ENCODE assay signal across 21 cellular contexts in genomic region chr10:89745903-89746302, GRCh38.
"Had no signal": no experiment of that assay in that cellular context is flagged by ENCODE, and none has a peak within 500 bp of the region (broad histone marks: within the 10 kb centered on the region; RNA-seq: fewer than 3 reads in every experiment).

No MANE protein-coding gene starts in this region.

- H3K27me3 Mint-ChIP-seq: activated CD4-positive, alpha-beta memory T cell treated with anti-CD3 and anti-CD28 coated beads for 36 hours; activated CD4-positive, alpha-beta T cell treated with anti-CD3 and anti-CD28 coated beads for 36 hours; activated naive CD8-positive, alpha-beta T cell treated with anti-CD3 and anti-CD28 coated beads, Interleukin-2, amount 10 ng/mL, durations not matched to agents 7 days and 5 days; natural killer cell treated with Interleukin-12 subunit alpha and Interleukin-12 subunit beta and Interleukin-15 and Interleukin-18, amount 100 ng/mL, for 72 hours had no signal

- H3K4me1 ChIP-seq: gastroesophageal sphincter, left ventricle myocardium inferior, psoas muscle, right atrium auricular region, upper lobe of left lung had no signal

- H3K4me3 Mint-ChIP-seq: activated CD4-positive, alpha-beta memory T cell treated with anti-CD3 and anti-CD28 coated beads for 36 hours; activated CD4-positive, alpha-beta T cell treated with anti-CD3 and anti-CD28 coated beads for 36 hours; activated naive CD4-positive, alpha-beta T cell treated with anti-CD3 and anti-CD28 coated beads for 36 hours; activated naive CD8-positive, alpha-beta T cell treated with anti-CD3 and anti-CD28 coated beads, Interleukin-2, amount 10 ng/mL, durations not matched to agents 7 days and 5 days; mesothelial cell of epicardium; natural killer cell treated with Interleukin-12 subunit alpha and Interleukin-12 subunit beta and Interleukin-15 and Interleukin-18, amount 100 ng/mL, for 72 hours had no signal

- H3K27ac Mint-ChIP-seq: activated CD4-positive, alpha-beta memory T cell treated with anti-CD3 and anti-CD28 coated beads for 36 hours; activated CD4-positive, alpha-beta T cell treated with anti-CD3 and anti-CD28 coated beads for 36 hours; activated naive CD4-positive, alpha-beta T cell treated with anti-CD3 and anti-CD28 coated beads for 36 hours; activated naive CD8-positive, alpha-beta T cell treated with anti-CD3 and anti-CD28 coated beads, Interleukin-2, amount 10 ng/mL, durations not matched to agents 7 days and 5 days; mesothelial cell of epicardium; natural killer cell treated with Interleukin-12 subunit alpha and Interleukin-12 subunit beta and Interleukin-15 and Interleukin-18, amount 100 ng/mL, for 72 hours had no signal

- DNase-seq: activated CD4-positive, alpha-beta memory T cell treated with anti-CD3 and anti-CD28 coated beads for 36 hours; activated CD4-positive, alpha-beta T cell treated with anti-CD3 and anti-CD28 coated beads for 36 hours; activated effector memory CD4-positive, alpha-beta T cell treated with Interleukin-2 at 50 U/mL for 16 hours; activated naive CD4-positive, alpha-beta T cell treated with anti-CD3 and anti-CD28 coated beads for 36 hours; activated naive CD8-positive, alpha-beta T cell treated with anti-CD3 and anti-CD28 coated beads, Interleukin-2, amount 10 ng/mL, durations not matched to agents 7 days and 5 days; activated T-cell treated with anti-CD3 and anti-CD28 coated beads, Interleukin-2, amount 50 U/mL, for 48 hours; amniotic stem cell; head of caudate nucleus; kidney; left ventricle myocardium inferior; ovary; psoas muscle; stimulated activated CD4-positive, alpha-beta T cell treated with anti-CD3 and anti-CD28 coated beads, Interleukin-4, amount 100 ng/mL, for 24 hours; stimulated activated naive CD4-positive, alpha-beta T cell treated with Interleukin-2 at 50 U/mL for 16 hours had no signal

- H3K4me1 Mint-ChIP-seq: activated CD4-positive, alpha-beta T cell treated with anti-CD3 and anti-CD28 coated beads for 36 hours had no signal

- H3K36me3 Mint-ChIP-seq: natural killer cell treated with Interleukin-12 subunit alpha and Interleukin-12 subunit beta and Interleukin-15 and Interleukin-18, amount 100 ng/mL, for 72 hours had no signal

- ATAC-seq: activated CD4-positive, alpha-beta T cell treated with anti-CD3 and anti-CD28 coated beads for 36 hours; gastroesophageal sphincter; natural killer cell treated with Interleukin-12 subunit alpha and Interleukin-12 subunit beta and Interleukin-15 and Interleukin-18, amount 100 ng/mL, for 72 hours; psoas muscle had no signal

- H3K4me3 ChIP-seq: coronary artery, gastroesophageal sphincter, left ventricle myocardium inferior, ovary, psoas muscle, right atrium auricular region, thoracic aorta, upper lobe of left lung had no signal

- H3K36me3 ChIP-seq: ovary, right atrium auricular region, thoracic aorta had no signal

- H3K9me3 Mint-ChIP-seq: activated CD4-positive, alpha-beta memory T cell treated with anti-CD3 and anti-CD28 coated beads for 36 hours; activated naive CD4-positive, alpha-beta T cell treated with anti-CD3 and anti-CD28 coated beads for 36 hours; activated naive CD8-positive, alpha-beta T cell treated with anti-CD3 and anti-CD28 coated beads, Interleukin-2, amount 10 ng/mL, durations not matched to agents 7 days and 5 days; mesothelial cell of epicardium; natural killer cell treated with Interleukin-12 subunit alpha and Interleukin-12 subunit beta and Interleukin-15 and Interleukin-18, amount 100 ng/mL, for 72 hours had no signal

- H3K27me3 ChIP-seq: gastroesophageal sphincter, ovary, right atrium auricular region, upper lobe of left lung had no signal

- H3K27ac ChIP-seq: coronary artery, gastroesophageal sphincter, left ventricle myocardium inferior, ovary, psoas muscle, right atrium auricular region, thoracic aorta, upper lobe of left lung had no signal
